1 cellular context compared by ENCODE assay signal in genomic region chr3:474828-475227, GRCh38.
TF ChIP-seq lines count a peak whose summit lies in the region.

No MANE protein-coding gene starts in this region.

TF ChIP-seq in K562, 482 proteins besides CTCF, POLR2A, EP300 and RAD21 (continued from another document):
- TF ChIP-seq BCLAF1 (IDR thresholded peaks at IDR 0.05; ENCODE audit: borderline replicate concordance in 1 of 2, control insufficient read depth in 1 of 2, low read depth in 2 of 2, low read length in 1 of 2) (no peak), TFAP4 (CRISPR knock-in tag; IDR thresholded peaks at IDR 0.05; ENCODE audit: borderline replicate concordance) (no peak), XRCC3 (IDR thresholded peaks at IDR 0.05) (no peak), FOXO4 (CRISPR knock-in tag; IDR thresholded peaks at IDR 0.05) (no peak), NFE2L1 (tag; IDR thresholded peaks at IDR 0.05; ENCODE audit: borderline replicate concordance, low read depth) (peak; percentile 37; the same call in 1 of the 2 replicates), EWSR1 (IDR thresholded peaks at IDR 0.05; ENCODE audit: borderline replicate concordance, low read depth, partially characterized antibody) (no peak), REST (CRISPR knock-in tag; IDR thresholded peaks at IDR 0.05; ENCODE audit: low read depth) (no peak), ZNF263 (CRISPR knock-in tag; IDR thresholded peaks at IDR 0.05; ENCODE audit: borderline replicate concordance) (no peak), ZSCAN29 (IDR thresholded peaks at IDR 0.05) (no peak), SUPT5H (IDR thresholded peaks at IDR 0.05) (no peak), PRDM10 (IDR thresholded peaks at IDR 0.05; ENCODE audit: partially characterized antibody) (no peak), PPARD (CRISPR knock-in tag; IDR thresholded peaks at IDR 0.05) (no peak), POLR2AphosphoS5 (IDR thresholded peaks at IDR 0.05; ENCODE audit: control insufficient read depth, insufficient read depth, low read depth, low read length) (no peak), C11orf30 (IDR thresholded peaks at IDR 0.05; ENCODE audit: low read depth) (peak; percentile 60), RBM39 (optimal IDR thresholded peaks at IDR 0.05; ENCODE audit: low read depth, low read length) (no peak), MAFK (IDR thresholded peaks at IDR 0.05; ENCODE audit: low read length) (peak; percentile 55), ARID2 (IDR thresholded peaks at IDR 0.05) (no peak), TFE3 (CRISPR knock-in tag; IDR thresholded peaks at IDR 0.05) (no peak), FOXA1 (IDR thresholded peaks at IDR 0.05; ENCODE audit: borderline replicate concordance) (no peak), ELF2 (CRISPR knock-in tag; IDR thresholded peaks at IDR 0.05) (no peak), ZBTB43 (CRISPR knock-in tag; IDR thresholded peaks at IDR 0.05) (no peak), KAT2B (IDR thresholded peaks at IDR 0.05; ENCODE audit: low read depth, low read length) (no peak), MAFG (tag; conservative IDR thresholded peaks at IDR 0.05) (peak; percentile 80), CEBPG (CRISPR knock-in tag; IDR thresholded peaks at IDR 0.05) (no peak), CEBPG (tag; conservative IDR thresholded peaks at IDR 0.05 in 1 of 2, IDR thresholded peaks at IDR 0.05 in 1 of 2) (no peak), ZNF184 (CRISPR knock-in tag; IDR thresholded peaks at IDR 0.05) (no peak), NFE2 (IDR thresholded peaks at IDR 0.05; ENCODE audit: low read depth) (peak; percentile 52; the same call in 1 of the 2 replicates), ATF6 (CRISPR knock-in tag; IDR thresholded peaks at IDR 0.05) (no peak)
